Comparison of ENCODE assay signal across 9 cellular contexts in the genomic region with DNA sequence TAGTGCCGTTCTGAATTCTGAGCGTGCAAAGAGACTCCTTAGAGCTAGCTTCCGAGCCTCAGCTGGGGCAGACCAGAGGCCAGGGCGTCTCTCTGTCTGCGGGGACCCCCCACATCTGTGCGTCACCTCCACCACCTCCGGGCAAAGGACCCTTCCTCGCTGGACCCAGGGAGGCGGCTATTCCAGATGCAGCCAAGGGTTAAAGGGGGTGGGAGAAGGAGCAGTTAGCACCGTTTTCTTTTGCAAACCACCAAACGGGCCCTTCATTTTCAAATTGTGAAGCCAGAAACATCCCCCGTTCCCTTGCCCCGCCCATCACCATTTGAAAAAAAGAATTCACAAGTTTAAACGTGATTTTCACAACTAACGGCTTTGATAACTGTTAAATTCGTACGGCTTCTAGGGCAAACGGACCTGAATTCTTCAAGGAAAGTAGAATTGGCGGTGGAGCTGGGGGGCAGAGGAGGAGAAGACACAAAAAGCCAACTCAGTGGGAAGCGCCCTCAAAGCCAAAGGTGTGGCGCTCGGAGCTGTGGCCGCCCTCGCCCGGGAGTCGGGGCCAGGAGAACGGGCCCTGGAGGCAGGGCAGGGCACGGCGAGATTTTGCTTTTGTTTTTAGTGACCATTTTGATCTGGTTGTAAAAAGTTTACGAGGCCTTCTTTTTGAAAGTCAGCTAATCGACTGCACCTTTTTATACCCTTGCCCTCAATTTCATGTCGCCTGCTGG. TPM values are rescaled to one million over a fixed set of nuclear protein-coding genes. Genes with fewer than 3 reads are reported as not detected.
DNase-seq lines count a peak whose midpoint lies in the region; ATAC-seq and TF ChIP-seq lines count a peak whose summit lies in the region.
"Had no signal": no experiment of that assay in that cellular context is flagged by ENCODE, and none has a peak within 500 bp of the region (broad histone marks: within the 10 kb centered on the region; RNA-seq: fewer than 3 reads in every experiment).

No MANE protein-coding gene starts in this region.

- no peaks in the 10 kb centered on the region for H4K20me1 ChIP-seq in DOHH2 (ENCODE audit: control insufficient read depth, insufficient read depth, low read depth, low read length)

- peaks cover 34% of the 10 kb centered on the region for H3K4me1 Mint-ChIP-seq in activated CD4-positive, alpha-beta memory T cell treated with anti-CD3 and anti-CD28 coated beads, Interleukin-2, amount 10 ng/mL, durations not matched to agents 7 days and 5 days

- CTCF ChIA-PET in activated CD4-positive, alpha-beta memory T cell treated with anti-CD3 and anti-CD28 coated beads, Interleukin-2, amount 10 ng/mL, durations not matched to agents 7 days and 5 days (lab: Charles Lee): interaction anchor here (1.5 to 2.9 kb wide), 2 partner anchors 7 to 296 kb away, joined by 4 to 10 read pairs; no protein-coding TSS in a partner anchor

- no peaks in the 10 kb centered on the region for H3K9me3 Mint-ChIP-seq in activated CD4-positive, alpha-beta memory T cell treated with anti-CD3 and anti-CD28 coated beads, Interleukin-2, amount 10 ng/mL, durations not matched to agents 7 days and 5 days

- peak overlapping the region; percentile 45 for H3K4me3 Mint-ChIP-seq in activated CD4-positive, alpha-beta memory T cell treated with anti-CD3 and anti-CD28 coated beads, Interleukin-2, amount 10 ng/mL, durations not matched to agents 7 days and 5 days

- no peaks in the 10 kb centered on the region for H3F3A ChIP-seq in DOHH2 (ENCODE audit: control insufficient read depth, insufficient read depth)

- no peak overlapping the region for H3K4me3 ChIP-seq in DOHH2 (ENCODE audit: low read length)
- H3K4me3 ChIP-seq in left ventricle myocardium inferior: peak overlapping the region; percentile 74
- peak overlapping the region; percentile 66 for H3K4me3 ChIP-seq in rectal smooth muscle tissue (ENCODE audit: low read length)

- H3K27me3 Mint-ChIP-seq in activated CD4-positive, alpha-beta memory T cell treated with anti-CD3 and anti-CD28 coated beads, Interleukin-2, amount 10 ng/mL, durations not matched to agents 7 days and 5 days: peaks cover 80% of the 10 kb centered on the region

- intact Hi-C loops in left ventricle myocardium inferior (cut with micrococcal nuclease): loop anchor here (5.0 to 10.0 kb wide), 3 partner anchors 131 to 1211 kb away; no protein-coding TSS in a partner anchor

- H3K9ac ChIP-seq in rectal smooth muscle tissue (ENCODE audit: low read length): no peak overlapping the region
- H3K9ac ChIP-seq: KMS-11 had no signal

- no peak overlapping the region for H3K27ac Mint-ChIP-seq in activated CD4-positive, alpha-beta memory T cell treated with anti-CD3 and anti-CD28 coated beads, Interleukin-2, amount 10 ng/mL, durations not matched to agents 7 days and 5 days

- H3K4me1 ChIP-seq in DOHH2 (ENCODE audit: control insufficient read depth, low read length) (peaks cover 16% of the 10 kb centered on the region), left ventricle myocardium inferior (peaks cover 51% of the 10 kb centered on the region), rectal smooth muscle tissue (ENCODE audit: control insufficient read depth, insufficient read depth, low read length) (peaks cover 6% of the 10 kb centered on the region)

- H3K27ac ChIP-seq in DOHH2 (ENCODE audit: low read depth, low read length): no peak overlapping the region
- H3K27ac ChIP-seq in left ventricle myocardium inferior (replicated peaks): peak overlapping the region; percentile 74
- peak overlapping the region; percentile 42 for H3K27ac ChIP-seq in rectal smooth muscle tissue (ENCODE audit: low read depth, low read length)
- H3K27ac ChIP-seq: KMS-11 had no signal

- peak overlapping the region; percentile 7; the same call in 1 of the 2 replicates for H3K4me2 ChIP-seq in DOHH2 (ENCODE audit: low read length)
- H3K4me2 ChIP-seq: KMS-11 had no signal

- no peaks in the 10 kb centered on the region for H3K9me2 ChIP-seq in DOHH2 (replicated peaks; ENCODE audit: control insufficient read depth, low read length)

- POLR2A ChIA-PET in activated CD4-positive, alpha-beta memory T cell treated with anti-CD3 and anti-CD28 coated beads, Interleukin-2, amount 10 ng/mL, durations not matched to agents 7 days and 5 days (lab: Charles Lee): no interaction called here

- H3K9me3 ChIP-seq in DOHH2 (ENCODE audit: control insufficient read depth, insufficient read depth, low read length) (no peaks in the 10 kb centered on the region), left ventricle myocardium inferior (replicated peaks) (no peaks in the 10 kb centered on the region)

- ATAC-seq in GM18502 (IDR thresholded peaks at IDR 0.05; ENCODE audit: poor library complexity, unreplicated experiment): no peak
- ATAC-seq in GM21529 (IDR thresholded peaks at IDR 0.05; ENCODE audit: unreplicated experiment): no peak
- ATAC-seq in GM19023 (IDR thresholded peaks at IDR 0.05; ENCODE audit: unreplicated experiment): no peak

- no peak for TF ChIP-seq CTCF in DOHH2 (IDR thresholded peaks at IDR 0.05; ENCODE audit: low read depth, low read length, poor library complexity, severe bottlenecking)
- no peak for TF ChIP-seq CTCF in left ventricle myocardium inferior (IDR thresholded peaks at IDR 0.05; ENCODE audit: borderline replicate concordance)

- no peaks in the 10 kb centered on the region for H3K79me2 ChIP-seq in DOHH2 (ENCODE audit: control insufficient read depth, low read length)

- H3K36me3 ChIP-seq in DOHH2 (ENCODE audit: control insufficient read depth, low read length): no peaks in the 10 kb centered on the region
- H3K36me3 ChIP-seq in left ventricle myocardium inferior: no peaks in the 10 kb centered on the region
- peaks cover 2% of the 10 kb centered on the region for H3K36me3 ChIP-seq in rectal smooth muscle tissue (ENCODE audit: control insufficient read depth, insufficient read depth, low read length)

- H3K36me3 Mint-ChIP-seq in activated CD4-positive, alpha-beta memory T cell treated with anti-CD3 and anti-CD28 coated beads, Interleukin-2, amount 10 ng/mL, durations not matched to agents 7 days and 5 days (ENCODE audit: low read depth): peaks cover 3% of the 10 kb centered on the region

- no peak for DNase-seq in activated CD4-positive, alpha-beta memory T cell treated with anti-CD3 and anti-CD28 coated beads, Interleukin-2, amount 10 ng/mL, durations not matched to agents 7 days and 5 days
- no peak for DNase-seq in left ventricle myocardium inferior
- DNase-seq in NCI-H69 (lab: John Stamatoyannopoulos, UW): no peak

- H3K27me3 ChIP-seq in DOHH2 (ENCODE audit: control insufficient read depth, low read length) (peaks cover 51% of the 10 kb centered on the region), left ventricle myocardium inferior (ENCODE audit: low read depth) (peaks cover 100% of the 10 kb centered on the region), rectal smooth muscle tissue (ENCODE audit: control insufficient read depth, insufficient read depth, low read length) (peaks cover 34% of the 10 kb centered on the region)

RNA-seq across cellular contexts. Expression of gene PDGFRA, which starts 3.3 kb away (rescaled TPM):
- total RNA-seq in activated CD4-positive, alpha-beta memory T cell treated with anti-CD3 and anti-CD28 coated beads, Interleukin-2, amount 10 ng/mL, durations not matched to agents 7 days and 5 days: under 1 TPM; 0.45 to 0.68 TPM
- 24.8 TPM for total RNA-seq in left ventricle myocardium inferior

Comparison
In these comparisons a context has a peak if more than half of its experiments do, and no peak if none do; other contexts are left out.
1. RNA of gene PDGFRA, which starts 3.3 kb away (total RNA-seq): 24.8 TPM in left ventricle myocardium inferior (single experiment); 0.45 to 0.68 TPM in activated CD4-positive, alpha-beta memory T cell treated with anti-CD3 and anti-CD28 coated beads, Interleukin-2, amount 10 ng/mL, durations not matched to agents 7 days and 5 days; every median in the first group is over 10 times any median in the second.